22 cellular contexts compared by ENCODE assay signal in genomic region chr1:70628973-70629372, GRCh38.
A peak's percentile ranks its signal among the peaks of the same experiment; 100 is the strongest.
DNase-seq lines count a peak whose midpoint lies in the region; ATAC-seq, FAIRE-seq and TF ChIP-seq lines count a peak whose summit lies in the region.
"Had no signal": no experiment of that assay in that cellular context is flagged by ENCODE, and none has a peak within 500 bp of the region (broad histone marks: within the 10 kb centered on the region; RNA-seq: fewer than 3 reads in every experiment).

No MANE protein-coding gene starts in this region.

- H3K27ac Mint-ChIP-seq in MCF 10A (ENCODE audit: low read depth, unreplicated experiment) = no peak overlapping the region
- H3K27ac Mint-ChIP-seq: CD4-positive, alpha-beta T cell had no signal

- no peak overlapping the region for H3K4me2 ChIP-seq in K562 (ENCODE audit: insufficient read depth, low read length)
- H3K4me2 ChIP-seq: A549; BLaER1 treated with 17β-estradiol and CSF1 and Interleukin-3, amounts not matched to agents 10 nM and 100 nM had no signal

- ATAC-seq in K562 = peak; percentile 59; the same call in 2 of the 3 replicates
- ATAC-seq in GM21526 (IDR thresholded peaks at IDR 0.05; ENCODE audit: low FRiP score, unreplicated experiment) = no peak
- no peak for ATAC-seq in HG03521 (IDR thresholded peaks at IDR 0.05; ENCODE audit: unreplicated experiment)
- ATAC-seq: A549, GM12878 had no signal

- DNase-seq in T47D (ENCODE audit: low read depth in 1 of 2, low spot score in 1 of 2) (peak; percentile 16 to 57), MCF 10A (ENCODE audit: unreplicated experiment) (no peak), M059J (ENCODE audit: low read depth) (peak; percentile 1), K562 (ENCODE audit: extremely low read depth in 1 of 4, low spot score in 3 of 4) (peak in 1 of 4 experiments; percentile 14), urothelium cell line (ENCODE audit: low spot score) (no peak)
- DNase-seq: AML-193; CD4-positive, alpha-beta T cell; EL; GDM1; Karpas-422; MG63; NCI-H2029 treated with DMSO at 0.1 percent for 48 hours; NCI-H2227 treated with DMSO at 0.1 percent for 48 hours; RPMI8226; SHP77 had no signal

- POLR2A ChIA-PET in MCF 10A (lab: Yijun Ruan, JAX) = no interaction called here
- POLR2A ChIA-PET in K562 (lab: Yijun Ruan, JAX) = interaction anchor here (0.7 kb wide), 1 partner anchor 418 kb away, joined by 3 read pairs; no protein-coding TSS in a partner anchor

- no peak overlapping the region for H3K4me3 ChIP-seq in K562
- H3K4me3 ChIP-seq: A549; BLaER1 treated with 17β-estradiol and CSF1 and Interleukin-3, amounts not matched to agents 10 nM and 100 nM; GM12878; MG63 had no signal

- peak overlapping the region; percentile 24; the same call in 1 of the 2 replicates for H2AFZ ChIP-seq in K562 (ENCODE audit: low read depth, low read length)

- H3K27me3 ChIP-seq in K562 (ENCODE audit: control insufficient read depth in 2 of 2, insufficient read depth in 2 of 2, low read length in 2 of 2) = no peaks in the 10 kb centered on the region
- H3K27me3 ChIP-seq: BLaER1 treated with 17β-estradiol and CSF1 and Interleukin-3, amounts not matched to agents 10 nM and 100 nM; MG63 had no signal

- H3K27me3 Mint-ChIP-seq in MCF 10A (ENCODE audit: insufficient read depth, unreplicated experiment) = no peaks in the 10 kb centered on the region
- H3K27me3 Mint-ChIP-seq: CD4-positive, alpha-beta T cell had no signal

- no peaks in the 10 kb centered on the region for H3K36me3 Mint-ChIP-seq in MCF 10A (ENCODE audit: insufficient read depth, unreplicated experiment)

- no peaks in the 10 kb centered on the region for H3K36me3 ChIP-seq in K562 (ENCODE audit: control insufficient read depth, insufficient read depth, low read length)
- H3K36me3 ChIP-seq: BLaER1 treated with 17β-estradiol and CSF1 and Interleukin-3, amounts not matched to agents 10 nM and 100 nM; MG63 had no signal

- no peaks in the 10 kb centered on the region for H3K4me1 ChIP-seq in K562 (replicated peaks in 1 of 2; ENCODE audit: control insufficient read depth in 2 of 2, insufficient read depth in 2 of 2, low read length in 2 of 2)
- H3K4me1 ChIP-seq: A549; BLaER1 treated with 17β-estradiol and CSF1 and Interleukin-3, amounts not matched to agents 10 nM and 100 nM had no signal

- WGBS in K562 (ENCODE audit: insufficient coverage, low coverage, missing lambda C conversion rate) = 33% methylated on average over 5 of the region's 5 CpGs

- H3K9me3 ChIP-seq in K562 (replicated peaks; ENCODE audit: control insufficient read depth, insufficient read depth, low read depth, low read length) = no peaks in the 10 kb centered on the region; the same call in 1 of the 2 replicates
- H3K9me3 ChIP-seq: A549, MG63 had no signal

- FAIRE-seq in K562 (lab: Jason Lieb, UNC) (no peak), urothelium cell line (lab: Jason Lieb, UNC) (peak; percentile 37)
- FAIRE-seq: A549, D721Med, GM12878 had no signal

- intact Hi-C loops in MCF 10A (cut with micrococcal nuclease) (no loop called here), K562 (cut with micrococcal nuclease) (loop anchor here (2.0 kb wide), 1 partner anchor 46 kb away; no protein-coding TSS in a partner anchor)

- H4K20me1 ChIP-seq in K562 (replicated peaks; ENCODE audit: control insufficient read depth, insufficient read depth, low read length) = no peaks in the 10 kb centered on the region
- H4K20me1 ChIP-seq: BLaER1 treated with 17β-estradiol and CSF1 and Interleukin-3, amounts not matched to agents 10 nM and 100 nM had no signal

- no peaks in the 10 kb centered on the region for H3K9me3 Mint-ChIP-seq in MCF 10A (ENCODE audit: unreplicated experiment)
- H3K9me3 Mint-ChIP-seq: CD4-positive, alpha-beta T cell had no signal

- no peak overlapping the region for H3K9ac ChIP-seq in K562 (ENCODE audit: insufficient read depth in 1 of 2, low read depth in 2 of 2, low read length in 2 of 2)
- H3K9ac ChIP-seq: BLaER1 treated with 17β-estradiol and CSF1 and Interleukin-3, amounts not matched to agents 10 nM and 100 nM had no signal

- CTCF ChIA-PET in MCF 10A (lab: Yijun Ruan, JAX) (interaction anchor here (0.9 kb wide), 1 partner anchor 100 kb away, joined by 3 read pairs; no protein-coding TSS in a partner anchor), K562 (lab: Yijun Ruan, JAX; ENCODE audit: low intra/inter-chr PET ratio) (no interaction called here)

- no peaks in the 10 kb centered on the region for H3K4me1 Mint-ChIP-seq in MCF 10A (ENCODE audit: insufficient read depth, unreplicated experiment)

- H3K79me2 ChIP-seq in K562 (ENCODE audit: control insufficient read depth, insufficient read depth, low read length) = no peaks in the 10 kb centered on the region

- BruUV-seq in MCF 10A (replicated peaks; lab: Mats Ljungman, UMichigan) (no TSS peak), K562 (replicated peaks; lab: Mats Ljungman, UMichigan) (no TSS peak)

- TF ChIP-seq EP300 in K562 (IDR thresholded peaks at IDR 0.05; ENCODE audit: low read length) = no peak

- no peak; a peak in 1 of 4 replicates for TF ChIP-seq RAD21 in K562 (CRISPR knock-in tag; conservative IDR thresholded peaks at IDR 0.05 in 1 of 2, IDR thresholded peaks at IDR 0.05 in 1 of 2)

- no peak for TF ChIP-seq POLR2A in K562 (conservative IDR thresholded peaks at IDR 0.05)

- no peak overlapping the region for H3K27ac ChIP-seq in K562 (ENCODE audit: extremely low read depth, low read depth, low read length)
- H3K27ac ChIP-seq: A549; BLaER1 treated with 17β-estradiol and CSF1 and Interleukin-3, amounts not matched to agents 10 nM and 100 nM; HL-60 had no signal

- TF ChIP-seq CTCF in MCF 10A (IDR thresholded peaks at IDR 0.05; ENCODE audit: unreplicated experiment) (no peak), K562 (IDR thresholded peaks at IDR 0.05 in 2 of 3, conservative IDR thresholded peaks at IDR 0.05 in 1 of 3; ENCODE audit: insufficient read depth in 2 of 3, low read depth in 1 of 3, low read length in 3 of 3) (peak in 1 of 3 experiments; percentile 18; a peak in 1 of 6 replicates)

- H3K9me1 ChIP-seq in K562 (ENCODE audit: control insufficient read depth, insufficient read depth, low read length) = no peaks in the 10 kb centered on the region

- no peak overlapping the region for H3K4me3 Mint-ChIP-seq in MCF 10A (ENCODE audit: unreplicated experiment)
- H3K4me3 Mint-ChIP-seq: CD4-positive, alpha-beta T cell had no signal

- in situ Hi-C loops in T47D (cut with HindIII; ENCODE audit: low pct_unique_long_range_greater_than_20kb, low sequenced_read_pairs) (no loop called here), K562 (cut with MboI) (no loop called here)

TF ChIP-seq in K562, 482 proteins besides CTCF, POLR2A, EP300 and RAD21:
- TF ChIP-seq ID3 (CRISPR knock-in tag; IDR thresholded peaks at IDR 0.05) = no peak
- TF ChIP-seq ID3 (tag; IDR thresholded peaks at IDR 0.05) = no peak
- TF ChIP-seq PPARD (CRISPR knock-in tag; IDR thresholded peaks at IDR 0.05) = no peak
- TF ChIP-seq ZSCAN29 (IDR thresholded peaks at IDR 0.05) = peak; percentile 36; the same call in 1 of the 2 replicates
- no peak for TF ChIP-seq HDAC3 (IDR thresholded peaks at IDR 0.05; ENCODE audit: borderline replicate concordance, partially characterized antibody)
- TF ChIP-seq NUFIP1 (IDR thresholded peaks at IDR 0.05; ENCODE audit: partially characterized antibody) = no peak
- no peak for TF ChIP-seq FIP1L1 (IDR thresholded peaks at IDR 0.05; ENCODE audit: low read depth, low read length, poor library complexity, severe bottlenecking)

Comparison
In these comparisons a context has a peak if more than half of its experiments do, and no peak if none do; other contexts are left out.
1. DNase-seq: peak in T47D (2 of 2) and M059J (single experiment); none in MCF 10A (single experiment) and urothelium cell line (single experiment).